8 cellular contexts compared by ENCODE assay signal in the genomic region with DNA sequence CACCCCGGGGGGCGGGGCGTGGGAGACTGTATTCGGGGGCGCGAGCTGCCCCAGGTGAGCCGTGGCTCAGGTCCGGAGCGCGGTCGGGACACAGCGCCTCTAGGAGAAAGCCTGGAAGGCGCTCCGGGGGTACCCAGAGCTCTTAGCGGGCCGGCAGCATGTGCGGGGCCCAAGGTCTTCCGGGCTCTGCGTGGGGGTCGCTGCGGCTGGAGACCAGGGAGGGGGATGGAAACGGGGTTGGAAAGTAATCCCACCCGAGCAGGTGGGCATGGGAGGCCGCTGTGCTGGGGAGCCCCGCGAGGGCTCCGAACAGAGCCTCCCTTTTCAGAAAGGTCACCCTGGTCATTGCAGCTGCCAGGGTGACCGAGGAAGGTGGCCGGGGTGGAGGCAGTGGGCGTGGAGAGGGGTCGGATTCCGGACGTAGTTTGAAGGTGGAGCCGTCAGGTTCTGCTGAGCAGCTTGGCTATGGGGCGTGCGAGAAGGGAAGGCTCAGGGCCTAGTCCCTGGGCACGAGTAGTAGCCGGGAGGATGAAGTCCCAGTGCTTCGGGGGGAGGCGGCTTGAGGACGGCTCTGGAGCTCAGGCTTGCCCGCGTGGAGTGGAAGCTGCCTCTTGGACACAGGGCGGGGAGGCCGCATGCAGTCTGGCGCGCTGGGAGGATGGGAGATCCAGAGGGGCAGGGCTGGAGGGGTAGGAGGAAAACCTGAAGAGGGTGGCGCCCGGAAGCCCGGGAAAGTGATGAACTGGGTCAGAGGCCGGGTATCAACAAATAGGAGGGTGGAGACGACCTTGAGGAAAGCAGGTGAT. TPM values are rescaled to one million over a fixed set of nuclear protein-coding genes. Genes with fewer than 3 reads are reported as not detected.
DNase-seq lines count a peak whose midpoint lies in the region; ATAC-seq and TF ChIP-seq lines count a peak whose summit lies in the region.

A gene (plus strand): TSS at position 31 of the 806 bp plus-strand sequence. CDS start 9,510 bp downstream, outside the sequence.

- TF ChIP-seq CTCF in MM.1S (IDR thresholded peaks at IDR 0.05; ENCODE audit: low read length) (no peak; the same call in 1 of the 2 replicates), gastroesophageal sphincter (IDR thresholded peaks at IDR 0.05) (no peak)

- H3K9ac ChIP-seq in MM.1S (ENCODE audit: low read length): peak within 1 kb of the TSS; percentile 94

- H3K27me3 ChIP-seq in MM.1S (replicated peaks; ENCODE audit: insufficient read depth, low read length) (no peaks in the 10 kb centered on the region), gastroesophageal sphincter (no peaks in the 10 kb centered on the region)

- peak within 1 kb of the TSS; percentile 95 for H3K4me2 ChIP-seq in MM.1S (ENCODE audit: low read depth, low read length)

- WGBS in gastroesophageal sphincter (ENCODE audit: low coverage in 1 of 2), 2 donors: 1 to 2% methylated on average over 12 to 16 of the region's 52 CpGs

- DNase-seq in GM03348 (ENCODE audit: low spot score) (peak; percentile 86), HCEC 1CT (peak; percentile 80), MM.1S (peak; percentile 84), SIG-M5 treated with dmso at 0.1 percent for 504 hours (lab: John Stamatoyannopoulos, UW; ENCODE audit: unreplicated experiment) (peak; percentile 89), nucleus accumbens (lab: John Stamatoyannopoulos, UW) (peak in 54 of 56 donors; percentile 22 to 87 (median 66))
- DNase-seq in activated naive CD4-positive, alpha-beta T cell (lab: John Stamatoyannopoulos, UW): peak; percentile 49 to 61 (median 56)

- H3K36me3 ChIP-seq in MM.1S (replicated peaks; ENCODE audit: insufficient read depth, low read length): no peaks in the 10 kb centered on the region
- H3K36me3 ChIP-seq in gastroesophageal sphincter: peaks cover 0 to 4% of the 10 kb centered on the region in 2 donors

- peak; percentile 67 for ATAC-seq in gastroesophageal sphincter

- H2AFZ ChIP-seq in MM.1S (ENCODE audit: low read length): peak within 1 kb of the TSS; percentile 97

- peaks cover 3% of the 10 kb centered on the region; the same call in 1 of the 2 replicates for H3K79me2 ChIP-seq in MM.1S (ENCODE audit: low read length)

- H3K9me3 ChIP-seq in MM.1S (replicated peaks; ENCODE audit: insufficient read depth, low read length) (no peaks in the 10 kb centered on the region), gastroesophageal sphincter (no peaks in the 10 kb centered on the region)

- peaks cover 6% of the 10 kb centered on the region for H3K4me1 ChIP-seq in MM.1S (ENCODE audit: low read length)
- H3K4me1 ChIP-seq in gastroesophageal sphincter: peaks cover 0 to 18% (median 0%) of the 10 kb centered on the region in 3 donors

- peak within 1 kb of the TSS; percentile 92 for H3K4me3 ChIP-seq in MM.1S (ENCODE audit: low read length)
- H3K4me3 ChIP-seq in gastroesophageal sphincter: peak within 1 kb of the TSS; percentile 68 to 74

- peaks cover 13% of the 10 kb centered on the region for H3F3A ChIP-seq in MM.1S (ENCODE audit: insufficient read depth, low read length)

- no peaks in the 10 kb centered on the region for H3K9me2 ChIP-seq in MM.1S (replicated peaks; ENCODE audit: insufficient read depth, low read length)

- H3K27ac ChIP-seq in MM.1S (ENCODE audit: low read length) (peak within 1 kb of the TSS; percentile 94), gastroesophageal sphincter (peak within 1 kb of the TSS; percentile 84 to 98 (median 94)), temporal lobe (ENCODE audit: low read depth, low read length) (peak within 1 kb of the TSS; percentile 96)

- no peaks in the 10 kb centered on the region for H4K20me1 ChIP-seq in MM.1S (ENCODE audit: insufficient read depth, low read length)

- TF ChIP-seq EP300 in gastroesophageal sphincter (IDR thresholded peaks at IDR 0.05): no peak

- peak; percentile 48 to 61 for TF ChIP-seq POLR2A in gastroesophageal sphincter (IDR thresholded peaks at IDR 0.05)

RNA-seq across cellular contexts. Expression of the gene that starts here (rescaled TPM):
- 10 to 100 TPM in 2 of 4 donors, 1 to 10 TPM in 2; 7.5 to 13.1 (median 10.0) TPM for total RNA-seq in gastroesophageal sphincter
- 12.8 TPM for total RNA-seq in temporal lobe

Comparison
In these comparisons a context has a peak if more than half of its experiments do, and no peak if none do; other contexts are left out.
1. Peak in every context shown above with its lines: DNase-seq, ATAC-seq, H3K4me3 ChIP-seq and H3K27ac ChIP-seq.